Comparison of ENCODE assay signal across 6 cellular contexts in genomic region chr14:51538973-51539372, GRCh38.
"Had no signal": no experiment of that assay in that cellular context is flagged by ENCODE, and none has a peak within 500 bp of the region (broad histone marks: within the 10 kb centered on the region; RNA-seq: fewer than 3 reads in every experiment).

No MANE protein-coding gene starts in this region.

- H3K4me3 ChIP-seq: adrenal gland, thyroid gland had no signal

- H2AFZ ChIP-seq: parathyroid adenoma had no signal

- H3K9me3 ChIP-seq: adrenal gland, thyroid gland had no signal

- H3K79me2 ChIP-seq: parathyroid adenoma had no signal

- H3K36me3 ChIP-seq: adrenal gland, thyroid gland had no signal

- H3K27ac ChIP-seq: adrenal gland, parathyroid adenoma, thyroid gland had no signal

- DNase-seq: activated naive CD4-positive, alpha-beta T cell treated with anti-CD3 and anti-CD28 coated beads, Interleukin-2, amount 50 U/mL, for 16 hours; activated T-cell treated with anti-CD3 and anti-CD28 coated beads, Interleukin-2, amount 50 U/mL, for 1 hour; adrenal gland; small intestine had no signal

- H3K27me3 ChIP-seq: adrenal gland, thyroid gland had no signal

- H3K4me1 ChIP-seq: parathyroid adenoma had no signal

- H3K9ac ChIP-seq: parathyroid adenoma had no signal
